In the genomic region with DNA sequence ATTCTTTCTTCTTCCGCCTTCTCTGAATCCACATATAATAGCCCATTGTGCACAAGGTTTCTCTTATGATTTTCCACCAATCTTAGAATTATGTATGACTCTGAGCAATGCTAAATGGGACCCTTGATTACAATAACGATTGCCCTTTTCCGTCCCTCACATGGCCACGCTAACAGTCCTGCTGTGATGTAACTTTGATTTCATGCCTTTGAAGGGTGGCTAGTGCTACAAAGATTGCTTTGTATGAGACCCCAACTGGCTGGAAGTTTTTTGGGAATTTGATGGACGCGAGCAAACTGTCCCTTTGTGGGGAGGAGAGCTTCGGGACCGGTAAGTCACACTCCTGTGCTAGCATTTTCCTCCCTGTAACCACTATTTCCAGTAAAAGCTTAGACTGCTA, we compare ENCODE assay signal across 26 cellular contexts.
"Had no signal": no experiment of that assay in that cellular context is flagged by ENCODE, and none has a peak within 500 bp of the region (broad histone marks: within the 10 kb centered on the region; RNA-seq: fewer than 3 reads in every experiment).

No MANE protein-coding gene starts in this region.

- H3K36me3 ChIP-seq: ovary had no signal

- H3K4me3 Mint-ChIP-seq: activated CD4-positive, alpha-beta memory T cell treated with anti-CD3 and anti-CD28 coated beads for 36 hours; activated naive CD4-positive, alpha-beta T cell treated with anti-CD3 and anti-CD28 coated beads, Interleukin-2, amount 50 U/mL, for 24 hours; activated naive CD8-positive, alpha-beta T cell treated with anti-CD3 and anti-CD28 coated beads, Interleukin-2, amount 50 U/mL, for 24 hours; activated T-helper 17 cell treated with anti-CD3 and anti-CD28 coated beads, Interleukin-2, amount 50 U/mL, for 72 hours; central memory CD8-positive, alpha-beta T cell; dendritic cell treated with granulocyte-macrophage colony-stimulating factor and Interleukin-4, amounts not matched to agents 40 ng/mL and 50 ng/mL, for 4 days; endodermal cell; nephron progenitor cell had no signal

- H3K4me1 Mint-ChIP-seq: activated naive CD8-positive, alpha-beta T cell treated with anti-CD3 and anti-CD28 coated beads, Interleukin-2, amount 50 U/mL, for 24 hours; activated T-helper 17 cell treated with anti-CD3 and anti-CD28 coated beads, Interleukin-2, amount 50 U/mL, for 72 hours; central memory CD8-positive, alpha-beta T cell had no signal

- H3K9me3 Mint-ChIP-seq: activated CD4-positive, alpha-beta memory T cell treated with anti-CD3 and anti-CD28 coated beads for 36 hours; activated naive CD4-positive, alpha-beta T cell treated with anti-CD3 and anti-CD28 coated beads, Interleukin-2, amount 50 U/mL, for 24 hours; activated naive CD8-positive, alpha-beta T cell treated with anti-CD3 and anti-CD28 coated beads, Interleukin-2, amount 50 U/mL, for 24 hours; activated T-helper 17 cell treated with anti-CD3 and anti-CD28 coated beads, Interleukin-2, amount 50 U/mL, for 72 hours; central memory CD8-positive, alpha-beta T cell; dendritic cell treated with granulocyte-macrophage colony-stimulating factor and Interleukin-4, amounts not matched to agents 40 ng/mL and 50 ng/mL, for 4 days; endodermal cell; nephron progenitor cell had no signal

- DNase-seq: activated CD4-positive, alpha-beta memory T cell treated with anti-CD3 and anti-CD28 coated beads for 36 hours; activated CD4-positive, alpha-beta T cell treated with anti-CD3 and anti-CD28 coated beads for 48 hours; activated CD8-positive, alpha-beta memory T cell treated with anti-CD3 and anti-CD28 coated beads, Interleukin-2, amount 50 U/mL, for 4 hours; activated naive CD8-positive, alpha-beta T cell treated with anti-CD3 and anti-CD28 coated beads, Interleukin-2, amount 50 U/mL, for 24 hours; activated T-cell treated with anti-CD3 and anti-CD28 coated beads, Interleukin-2, amount 50 U/mL, for 1 hour; amygdala; endodermal cell; foreskin keratinocyte; left lung; lower lobe of right lung; mesendoderm; nephron progenitor cell; ovary; spleen; stimulated activated naive CD4-positive, alpha-beta T cell; T-helper 9 cell; tibial artery had no signal

- H3K27ac Mint-ChIP-seq: activated CD4-positive, alpha-beta memory T cell treated with anti-CD3 and anti-CD28 coated beads for 36 hours; activated naive CD4-positive, alpha-beta T cell treated with anti-CD3 and anti-CD28 coated beads, Interleukin-2, amount 50 U/mL, for 24 hours; activated naive CD8-positive, alpha-beta T cell treated with anti-CD3 and anti-CD28 coated beads, Interleukin-2, amount 50 U/mL, for 24 hours; activated T-helper 17 cell treated with anti-CD3 and anti-CD28 coated beads, Interleukin-2, amount 50 U/mL, for 72 hours; dendritic cell treated with granulocyte-macrophage colony-stimulating factor and Interleukin-4, amounts not matched to agents 40 ng/mL and 50 ng/mL, for 4 days had no signal

- H3K9me3 ChIP-seq: esophagus muscularis mucosa, left lung, lower lobe of right lung, ovary, right atrium auricular region, spleen, suprapubic skin, tibial artery had no signal

- H3K27ac ChIP-seq: esophagus muscularis mucosa, foreskin keratinocyte, left lung, lower lobe of right lung, ovary, right atrium auricular region, spleen, suprapubic skin, tibial artery, VCaP had no signal

- H3K4me1 ChIP-seq: foreskin keratinocyte, left lung, lower lobe of right lung, spleen, suprapubic skin had no signal

- H3K27me3 Mint-ChIP-seq: activated CD4-positive, alpha-beta memory T cell treated with anti-CD3 and anti-CD28 coated beads for 36 hours; activated naive CD4-positive, alpha-beta T cell treated with anti-CD3 and anti-CD28 coated beads, Interleukin-2, amount 50 U/mL, for 24 hours; activated naive CD8-positive, alpha-beta T cell treated with anti-CD3 and anti-CD28 coated beads, Interleukin-2, amount 50 U/mL, for 24 hours; activated T-helper 17 cell treated with anti-CD3 and anti-CD28 coated beads, Interleukin-2, amount 50 U/mL, for 72 hours; central memory CD8-positive, alpha-beta T cell; dendritic cell treated with granulocyte-macrophage colony-stimulating factor and Interleukin-4, amounts not matched to agents 40 ng/mL and 50 ng/mL, for 4 days had no signal

- H3K27me3 ChIP-seq: esophagus muscularis mucosa, foreskin keratinocyte, left lung, ovary, right atrium auricular region, spleen, suprapubic skin, tibial artery had no signal

- H3K4me3 ChIP-seq: esophagus muscularis mucosa, left lung, lower lobe of right lung, ovary, right atrium auricular region, spleen, suprapubic skin, tibial artery had no signal

- ATAC-seq: activated CD4-positive, CD25-positive, alpha-beta regulatory T cell treated with anti-CD3 and anti-CD28 coated beads, Interleukin-2, amount 50 U/mL, for 24 hours; activated naive CD8-positive, alpha-beta T cell treated with anti-CD3 and anti-CD28 coated beads, Interleukin-2, amount 50 U/mL, for 24 hours; activated T-helper 17 cell treated with anti-CD3 and anti-CD28 coated beads, Interleukin-2, amount 50 U/mL, for 72 hours; foreskin keratinocyte; left lung; lower lobe of right lung had no signal
